In the genomic region with DNA sequence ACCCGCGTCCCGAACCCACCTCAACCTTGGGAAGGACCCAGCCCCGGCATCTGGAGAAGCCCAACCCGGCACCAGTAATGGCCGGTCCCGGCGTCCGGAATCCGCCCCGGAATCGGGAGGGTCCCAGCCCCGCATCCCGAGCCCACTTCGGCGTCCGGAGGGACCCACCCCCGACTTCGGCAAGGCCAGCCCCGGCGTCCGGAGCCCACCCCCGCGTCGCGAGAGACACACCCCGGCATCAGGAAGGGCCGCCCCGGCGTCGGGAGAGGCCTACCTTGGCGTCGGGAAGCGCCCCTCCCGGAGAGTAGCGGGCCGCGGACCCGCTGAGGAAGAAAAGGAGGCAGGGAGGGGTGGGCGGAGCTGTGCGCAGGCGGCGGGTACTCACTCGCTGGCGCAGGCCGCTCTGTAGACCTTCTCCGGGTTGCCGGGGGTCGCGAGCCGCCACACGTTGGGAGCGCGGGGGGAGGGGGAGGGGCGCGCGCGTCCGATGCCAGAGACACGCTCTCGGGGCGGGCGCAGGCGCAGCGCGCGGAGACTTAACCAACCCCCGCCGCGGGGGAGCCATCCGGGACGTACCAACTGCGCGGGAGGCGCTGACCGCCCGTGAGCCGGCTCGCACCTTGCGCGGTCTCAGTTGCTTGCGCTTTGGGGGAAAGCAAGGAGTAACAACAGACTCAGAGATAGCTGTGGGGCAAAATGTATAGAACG, we compare ENCODE assay signal across 8 cellular contexts. TPM values are rescaled to one million over a fixed set of nuclear protein-coding genes. Genes with fewer than 3 reads are reported as not detected.
A peak's percentile ranks its signal among the peaks of the same experiment; 100 is the strongest.
DNase-seq lines count a peak whose midpoint lies in the region; ATAC-seq and TF ChIP-seq lines count a peak whose summit lies in the region.

A gene (minus strand): TSS at position 515 of the 708 bp plus-strand sequence. CDS start 24,164 bp downstream, outside the sequence.

- H3K4me3 ChIP-seq in ovary (peak within 1 kb of the TSS; percentile 94), thymus (ENCODE audit: low read length) (peak within 1 kb of the TSS; percentile 100)

- peak; percentile 91 for DNase-seq in GM10266 (ENCODE audit: extremely low spot score)
- peak; percentile 68 for DNase-seq in NCI-H128 (lab: John Stamatoyannopoulos, UW; ENCODE audit: unreplicated experiment)
- peak; percentile 83 to 91 for DNase-seq in SW 1271 (lab: John Stamatoyannopoulos, UW)
- DNase-seq in activated naive CD8-positive, alpha-beta T cell treated with anti-CD3 and anti-CD28 coated beads, Interleukin-2, amount 50 U/mL, for 16 hours (ENCODE audit: low read depth, low spot score): peak; percentile 85
- peak; percentile 96 for DNase-seq in Right ventricle myocardium inferior (ENCODE audit: missing footprints)
- peak; percentile 88 to 94 (median 93) for DNase-seq in ovary

- H3K4me1 ChIP-seq in ovary (ENCODE audit: insufficient read depth): peaks cover 6% of the 10 kb centered on the region
- peaks cover 4% of the 10 kb centered on the region for H3K4me1 ChIP-seq in thymus (ENCODE audit: control insufficient read depth, insufficient read depth, low read length)

- no peak for TF ChIP-seq EP300 in ovary (IDR thresholded peaks at IDR 0.05)

- WGBS in ovary, 3 donors: 0 to 1% (median 0%) methylated on average over 67 to 83 of the region's 83 CpGs
- WGBS in thymus: under 1% methylated on average over 83 of the region's 83 CpGs

- H3K9me3 ChIP-seq in ovary (no peaks in the 10 kb centered on the region), thymus (ENCODE audit: control insufficient read depth) (no peaks in the 10 kb centered on the region)

- H3K27me3 ChIP-seq in ovary (no peaks in the 10 kb centered on the region), thymus (ENCODE audit: control insufficient read depth, insufficient read depth) (no peaks in the 10 kb centered on the region)

- TF ChIP-seq CTCF in GM10266 (IDR thresholded peaks at IDR 0.05; ENCODE audit: control insufficient read depth, insufficient read depth, low read depth, missing control alignments) (no peak), ovary (IDR thresholded peaks at IDR 0.05) (no peak)

- ATAC-seq in HG02642 (IDR thresholded peaks at IDR 0.05; ENCODE audit: poor library complexity, unreplicated experiment) (peak; percentile 82), Right ventricle myocardium inferior (peak; percentile 95)

- intact Hi-C loops in Right ventricle myocardium inferior (cut with DNase I) (no loop called here), ovary (cut with DNase I) (no loop called here)

- H3K36me3 ChIP-seq in ovary (no peaks in the 10 kb centered on the region), thymus (ENCODE audit: control insufficient read depth, insufficient read depth) (no peaks in the 10 kb centered on the region)

- H3K27ac ChIP-seq in ovary (peak within 1 kb of the TSS; percentile 90 to 93), thymus (ENCODE audit: low read depth) (peak within 1 kb of the TSS; percentile 88)

- TF ChIP-seq POLR2A in ovary (IDR thresholded peaks at IDR 0.05): peak; percentile 34

RNA-seq across cellular contexts. Expression of the gene that starts here (rescaled TPM):
- total RNA-seq in Right ventricle myocardium inferior (34.3 TPM), ovary (10 to 100 TPM; 43.4 to 80.2 (median 64.0) TPM)
- polyA plus RNA-seq in ovary (10 to 100 TPM; 34.9 to 39.2 TPM), thymus (51.8 TPM)

Comparison
In these comparisons a context has a peak if more than half of its experiments do, and no peak if none do; other contexts are left out.
1. Peak in every context shown above with its lines: DNase-seq, ATAC-seq, H3K4me3 ChIP-seq and H3K27ac ChIP-seq.